8 cellular contexts compared by ENCODE assay signal in the genomic region with DNA sequence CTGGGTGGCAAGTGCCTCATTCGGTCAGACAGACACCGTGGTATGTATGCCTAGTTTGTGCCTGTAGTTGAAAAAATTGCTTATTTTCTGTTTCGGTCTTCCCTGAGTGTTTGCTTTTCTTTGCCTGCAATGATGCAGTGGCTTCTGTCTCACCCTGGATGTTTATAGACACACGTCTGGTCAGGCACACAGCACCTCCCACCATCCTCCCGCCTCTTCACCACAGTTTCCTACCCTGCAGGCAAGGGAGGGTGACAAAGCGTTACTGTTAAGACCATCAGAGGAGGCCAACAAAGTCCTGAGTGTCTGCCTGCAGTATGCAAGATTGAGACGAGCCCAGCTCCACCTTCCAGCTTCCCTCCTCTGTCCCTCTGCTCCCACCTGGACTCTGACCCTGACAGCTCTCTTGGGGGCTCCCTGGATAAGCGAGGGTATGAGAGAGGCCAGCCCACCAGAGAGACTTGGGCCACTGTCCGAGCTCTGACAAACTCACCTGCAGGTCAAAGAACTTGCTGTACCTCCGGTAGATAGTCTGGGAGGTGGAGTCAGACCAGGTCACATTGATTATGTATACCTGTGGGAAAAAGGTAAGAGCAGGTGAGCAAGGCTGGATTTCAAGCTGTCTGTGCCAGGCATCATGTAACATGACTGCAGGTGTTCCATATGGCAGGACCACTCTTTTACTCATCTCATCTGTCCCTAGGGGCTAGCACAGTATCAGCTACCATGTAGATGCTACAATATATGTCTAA. TPM values are rescaled to one million over a fixed set of nuclear protein-coding genes. Genes with fewer than 3 reads are reported as not detected.
A peak's percentile ranks its signal among the peaks of the same experiment; 100 is the strongest.
DNase-seq lines count a peak whose midpoint lies in the region; ATAC-seq, FAIRE-seq and TF ChIP-seq lines count a peak whose summit lies in the region.

No MANE protein-coding gene starts in this region.

- peak overlapping the region in 9 of 11 experiments; percentile 14 to 66 (median 54); a peak in 16 of 22 replicates for H3K27ac ChIP-seq in BLaER1 treated with 17β-estradiol and CSF1 and Interleukin-3, amounts not matched to agents 10 nM and 100 nM

- in situ Hi-C loops in KBM-7 (cut with MboI; ENCODE audit: low pct_unique_long_range_greater_than_20kb, low sequenced_read_pairs), result no loop called here

- peak overlapping the region; percentile 61 for H3K4me3 Mint-ChIP-seq in neural crest cell

- H3K9me3 Mint-ChIP-seq in neural crest cell, result no peaks in the 10 kb centered on the region

- TF ChIP-seq CTCF in neural crest cell (conservative IDR thresholded peaks at IDR 0.05), result no peak

- peak overlapping the region; percentile 47 to 92 (median 79) for H3K4me2 ChIP-seq in BLaER1 treated with 17β-estradiol and CSF1 and Interleukin-3, amounts not matched to agents 10 nM and 100 nM

- H3K27me3 ChIP-seq in BLaER1 treated with 17β-estradiol and CSF1 and Interleukin-3, amounts not matched to agents 10 nM and 100 nM, result no peaks in the 10 kb centered on the region

- peaks cover 36 to 55% (median 43%) of the 10 kb centered on the region in 11 experiments for H3K36me3 ChIP-seq in BLaER1 treated with 17β-estradiol and CSF1 and Interleukin-3, amounts not matched to agents 10 nM and 100 nM

- H3K9me3 ChIP-seq in BLaER1 treated with 17β-estradiol and CSF1 and Interleukin-3, amounts not matched to agents 10 nM and 100 nM (replicated peaks in 1 of 11), result no peaks in the 10 kb centered on the region

- peaks cover 26 to 69% (median 44%) of the 10 kb centered on the region in 11 experiments; a peak in 19 of 22 replicates for H4K20me1 ChIP-seq in BLaER1 treated with 17β-estradiol and CSF1 and Interleukin-3, amounts not matched to agents 10 nM and 100 nM

- H3K4me1 Mint-ChIP-seq in neural crest cell, result peaks cover 58% of the 10 kb centered on the region

- peak overlapping the region in 7 of 11 experiments; percentile 6 to 57 (median 39); a peak in 9 of 22 replicates for H3K9ac ChIP-seq in BLaER1 treated with 17β-estradiol and CSF1 and Interleukin-3, amounts not matched to agents 10 nM and 100 nM

- DNase-seq in KBM-7, result peak; percentile 45
- peak; percentile 59 for DNase-seq in activated CD8-positive, alpha-beta memory T cell treated with anti-CD3 and anti-CD28 coated beads, Interleukin-2, amount 50 U/mL, for 48 hours
- peak; percentile 23 for DNase-seq in neural crest cell (ENCODE audit: low read depth, low spot score)
- no peak for DNase-seq in H54 (ENCODE audit: insufficient read length, low spot score)
- DNase-seq in NCI-H1930 (lab: John Stamatoyannopoulos, UW), result no peak
- DNase-seq in GF-D8 (lab: John Stamatoyannopoulos, UW), result no peak

- peaks cover 25 to 73% (median 66%) of the 10 kb centered on the region in 10 experiments for H3K4me1 ChIP-seq in BLaER1 treated with 17β-estradiol and CSF1 and Interleukin-3, amounts not matched to agents 10 nM and 100 nM

- peak overlapping the region; percentile 94 for H3K27ac Mint-ChIP-seq in neural crest cell (ENCODE audit: unreplicated experiment)

- TF ChIP-seq POLR2A in H54 (IDR thresholded peaks at IDR 0.05; ENCODE audit: low read depth, low read length), result no peak

- peak; percentile 99 for ATAC-seq in GM19463 (IDR thresholded peaks at IDR 0.05; ENCODE audit: unreplicated experiment)

- H3K4me3 ChIP-seq in BLaER1 treated with 17β-estradiol and CSF1 and Interleukin-3, amounts not matched to agents 10 nM and 100 nM, result peak overlapping the region in 1 of 10 experiments; percentile 14; a peak in 1 of 20 replicates

- H3K36me3 Mint-ChIP-seq in neural crest cell (ENCODE audit: low read depth), result peaks cover 8% of the 10 kb centered on the region

- no peaks in the 10 kb centered on the region for H3K27me3 Mint-ChIP-seq in neural crest cell (ENCODE audit: low read depth)

- no peak for FAIRE-seq in H54 (lab: Jason Lieb, UNC)

RNA-seq across cellular contexts. Expression of a gene that starts 54.4 kb away (rescaled TPM):
- 22.8 and 23.2 TPM in 2 replicates for total RNA-seq in neural crest cell

Comparison
In these comparisons a context has a peak if more than half of its experiments do, and no peak if none do; other contexts are left out.
1. DNase-seq: peak in KBM-7 (single experiment), activated CD8-positive, alpha-beta memory T cell treated with anti-CD3 and anti-CD28 coated beads, Interleukin-2, amount 50 U/mL, for 48 hours (single experiment) and neural crest cell (single experiment); none in H54 (single experiment), NCI-H1930 (0 of 2) and GF-D8 (single experiment).